In the genomic region with DNA sequence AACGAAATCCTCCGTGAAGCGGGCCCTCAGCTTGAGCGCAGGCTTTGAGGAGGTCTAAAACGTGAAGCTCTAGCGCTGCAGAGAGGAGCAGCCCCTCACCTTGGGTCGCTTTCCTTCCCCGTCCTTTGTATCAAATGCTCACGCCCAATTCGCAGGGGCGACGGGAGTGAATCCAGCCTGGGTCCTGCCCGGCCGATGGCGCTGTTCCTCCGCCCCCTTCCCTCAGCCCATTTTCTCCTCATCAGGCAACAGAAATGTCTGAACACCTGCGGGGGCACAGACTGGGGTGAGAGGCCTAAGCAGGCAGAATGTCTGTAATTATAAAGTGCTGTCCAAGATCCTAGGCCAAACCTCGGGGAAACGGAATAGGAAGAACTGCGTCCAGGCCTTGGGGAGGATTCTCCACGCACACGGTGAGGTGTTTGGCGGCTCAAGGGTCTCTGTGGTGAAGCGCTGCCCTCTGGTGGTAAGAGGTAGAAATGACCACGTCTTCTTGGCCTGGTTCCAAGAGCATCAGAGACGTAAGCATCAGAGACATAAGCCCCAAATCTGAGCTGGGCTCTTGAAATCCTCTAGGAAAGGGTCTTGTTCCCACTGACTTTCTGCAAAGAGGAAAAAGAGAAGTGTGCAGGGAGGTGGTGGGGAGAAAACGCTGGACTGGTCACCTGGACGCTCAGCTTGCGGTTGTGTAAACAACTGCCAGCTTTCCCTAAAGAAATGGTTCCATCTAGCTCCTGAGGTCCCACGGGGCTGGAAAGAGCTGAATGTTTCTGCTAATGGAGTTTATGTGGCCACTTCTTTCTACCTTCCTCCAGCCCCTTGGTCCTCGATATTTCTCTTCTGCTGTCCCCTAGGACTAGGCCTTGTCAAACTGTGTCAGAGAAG, we compare ENCODE assay signal across 8 cellular contexts.
DNase-seq lines count a peak whose midpoint lies in the region; ATAC-seq and TF ChIP-seq lines count a peak whose summit lies in the region.

No MANE protein-coding gene starts in this region.

- DNase-seq in BJ (ENCODE audit: low read depth) (no peak), HAP-1 (ENCODE audit: low spot score in 2 of 2) (peak; percentile 61 to 78), NCI-H69 (lab: John Stamatoyannopoulos, UW) (peak; percentile 67), memory B cell (ENCODE audit: low spot score in 2 of 2) (peak; percentile 87 to 88)
- peak; percentile 80 for DNase-seq in activated CD4-positive, alpha-beta memory T cell treated with anti-CD3 and anti-CD28 coated beads, Interleukin-2, amount 10 ng/mL, durations not matched to agents 7 days and 5 days
- peak; percentile 78 to 85 (median 79) for DNase-seq in effector memory CD8-positive, alpha-beta T cell
- DNase-seq in stimulated activated CD8-positive, alpha-beta memory T cell treated with anti-CD3 and anti-CD28 coated beads, Interleukin-15, amount 100 ng/mL, for 48 hours (ENCODE audit: low read depth in 2 of 2) = peak; percentile 34 to 43

- peak; percentile 79 for ATAC-seq in effector memory CD8-positive, alpha-beta T cell (replicated peaks)
- ATAC-seq in memory B cell (ENCODE audit: low read depth) (peak; percentile 81), HG03342 (IDR thresholded peaks at IDR 0.05; ENCODE audit: unreplicated experiment) (no peak)

- H3K27ac Mint-ChIP-seq in activated CD4-positive, alpha-beta memory T cell treated with anti-CD3 and anti-CD28 coated beads, Interleukin-2, amount 10 ng/mL, durations not matched to agents 7 days and 5 days = no peak overlapping the region
- H3K27ac Mint-ChIP-seq in effector memory CD8-positive, alpha-beta T cell = no peak overlapping the region
- H3K27ac Mint-ChIP-seq in memory B cell = peak overlapping the region; percentile 60

- peak; percentile 80 for TF ChIP-seq CTCF in BJ (IDR thresholded peaks at IDR 0.05; ENCODE audit: insufficient read depth, low read depth, low read length)

- no peaks in the 10 kb centered on the region for H3K9me3 Mint-ChIP-seq in activated CD4-positive, alpha-beta memory T cell treated with anti-CD3 and anti-CD28 coated beads, Interleukin-2, amount 10 ng/mL, durations not matched to agents 7 days and 5 days
- H3K9me3 Mint-ChIP-seq in effector memory CD8-positive, alpha-beta T cell = no peaks in the 10 kb centered on the region
- H3K9me3 Mint-ChIP-seq in memory B cell = peaks cover 2% of the 10 kb centered on the region

- H3K27me3 ChIP-seq in BJ (ENCODE audit: control insufficient read depth, insufficient read depth, low read length) = peaks cover 5% of the 10 kb centered on the region
- H3K27me3 ChIP-seq in HAP-1 (ENCODE audit: low read depth) = no peaks in the 10 kb centered on the region; the same call in 1 of the 2 replicates

- H3K36me3 Mint-ChIP-seq in activated CD4-positive, alpha-beta memory T cell treated with anti-CD3 and anti-CD28 coated beads, Interleukin-2, amount 10 ng/mL, durations not matched to agents 7 days and 5 days (ENCODE audit: low read depth) = peaks cover 2% of the 10 kb centered on the region
- H3K36me3 Mint-ChIP-seq in effector memory CD8-positive, alpha-beta T cell (ENCODE audit: insufficient read depth) = no peaks in the 10 kb centered on the region
- H3K36me3 Mint-ChIP-seq in memory B cell = no peaks in the 10 kb centered on the region

- H3K4me1 Mint-ChIP-seq in activated CD4-positive, alpha-beta memory T cell treated with anti-CD3 and anti-CD28 coated beads, Interleukin-2, amount 10 ng/mL, durations not matched to agents 7 days and 5 days = peaks cover 35% of the 10 kb centered on the region
- peaks cover 28 to 30% of the 10 kb centered on the region in 2 donors for H3K4me1 Mint-ChIP-seq in effector memory CD8-positive, alpha-beta T cell (ENCODE audit: low read depth in 2 of 2)
- H3K4me1 Mint-ChIP-seq in memory B cell = peaks cover 32% of the 10 kb centered on the region

- H3K4me3 ChIP-seq in BJ (ENCODE audit: low read depth, low read length) (no peak overlapping the region), HAP-1 (no peak overlapping the region)

- no peaks in the 10 kb centered on the region for H3K36me3 ChIP-seq in BJ (ENCODE audit: control insufficient read depth, insufficient read depth, low read length)
- no peaks in the 10 kb centered on the region for H3K36me3 ChIP-seq in HAP-1 (replicated peaks)

- no peak overlapping the region for H3K4me3 Mint-ChIP-seq in activated CD4-positive, alpha-beta memory T cell treated with anti-CD3 and anti-CD28 coated beads, Interleukin-2, amount 10 ng/mL, durations not matched to agents 7 days and 5 days
- no peak overlapping the region for H3K4me3 Mint-ChIP-seq in effector memory CD8-positive, alpha-beta T cell
- H3K4me3 Mint-ChIP-seq in memory B cell = peak overlapping the region; percentile 46

- POLR2A ChIA-PET in BJ (lab: Charles Lee) = no interaction called here
- POLR2A ChIA-PET in activated CD4-positive, alpha-beta memory T cell treated with anti-CD3 and anti-CD28 coated beads, Interleukin-2, amount 10 ng/mL, durations not matched to agents 7 days and 5 days (lab: Charles Lee) = interaction anchor here (4.1 kb wide), 1 partner anchor 161 kb away, joined by 31 read pairs; no protein-coding TSS in a partner anchor

- H3K9me3 ChIP-seq in HAP-1 = no peaks in the 10 kb centered on the region

- no peaks in the 10 kb centered on the region for H3K4me1 ChIP-seq in HAP-1

- CTCF ChIA-PET in BJ (lab: Yijun Ruan, JAX) = interaction anchor here (0.5 to 7.3 kb wide), 16 partner anchors 10 to 321 kb away, joined by 3 to 70 read pairs (median 3); no protein-coding TSS in a partner anchor
- CTCF ChIA-PET in activated CD4-positive, alpha-beta memory T cell treated with anti-CD3 and anti-CD28 coated beads, Interleukin-2, amount 10 ng/mL, durations not matched to agents 7 days and 5 days (lab: Charles Lee) = interaction anchor here (0.6 to 8.3 kb wide), 41 partner anchors 8 to 397 kb away, joined by 3 to 135 read pairs (median 4); a partner anchor contains a TSS

- in situ Hi-C loops in HAP-1 (cut with MboI; ENCODE audit: low sequenced_read_pairs) = loop anchor here (10.0 kb wide), 1 partner anchor 256 kb away; no protein-coding TSS in a partner anchor

- H3K27me3 Mint-ChIP-seq in activated CD4-positive, alpha-beta memory T cell treated with anti-CD3 and anti-CD28 coated beads, Interleukin-2, amount 10 ng/mL, durations not matched to agents 7 days and 5 days = peaks cover 3% of the 10 kb centered on the region
- no peaks in the 10 kb centered on the region for H3K27me3 Mint-ChIP-seq in effector memory CD8-positive, alpha-beta T cell
- H3K27me3 Mint-ChIP-seq in memory B cell = no peaks in the 10 kb centered on the region
